ENCODE assay signal across 21 cellular contexts in genomic region chr1:53337499-53337898, GRCh38.
"Had no signal": no experiment of that assay in that cellular context is flagged by ENCODE, and none has a peak within 500 bp of the region (broad histone marks: within the 10 kb centered on the region; RNA-seq: fewer than 3 reads in every experiment).

No MANE protein-coding gene starts in this region.

- H3K27ac Mint-ChIP-seq: effector memory CD8-positive, alpha-beta T cell; naive thymus-derived CD8-positive, alpha-beta T cell; stimulated activated effector memory CD8-positive, alpha-beta T cell treated with anti-CD3 and anti-CD28 coated beads, Interleukin-12 subunit alpha, Interleukin-12 subunit beta, amount 100 ng/mL, for 72 hours had no signal

- H3K9me3 Mint-ChIP-seq: effector memory CD8-positive, alpha-beta T cell had no signal

- H3K36me3 Mint-ChIP-seq: naive thymus-derived CD8-positive, alpha-beta T cell had no signal

- DNase-seq: cortex of kidney; effector memory CD8-positive, alpha-beta T cell; esophagus squamous epithelium; foreskin fibroblast; glutamatergic neuron; left colon; mucosa of descending colon; naive thymus-derived CD8-positive, alpha-beta T cell; posterior cingulate gyrus; right cardiac atrium; stimulated activated CD4-positive, alpha-beta T cell treated with anti-CD3 and anti-CD28 coated beads, Interleukin-4, amount 100 ng/mL, for 1 hour; stimulated activated CD8-positive, alpha-beta memory T cell treated with anti-CD3 and anti-CD28 coated beads, Interleukin-4, amount 100 ng/mL, for 48 hours; stimulated activated naive CD8-positive, alpha-beta T cell treated with anti-CD3 and anti-CD28 coated beads, Interleukin-15, Interleukin-2, amounts not matched to agents 100 U/mL and 50 U/mL, for 24 hours; upper lobe of left lung; uterus had no signal

- H3K27ac ChIP-seq: epithelial cell of prostate, esophagus squamous epithelium, gastroesophageal sphincter, neutrophil, tibial artery, upper lobe of left lung, uterus had no signal

- H3K27me3 Mint-ChIP-seq: effector memory CD8-positive, alpha-beta T cell had no signal

- H3K9me3 ChIP-seq: esophagus squamous epithelium, gastroesophageal sphincter, mucosa of descending colon, neutrophil, tibial artery, upper lobe of left lung, uterus had no signal

- H3K27me3 ChIP-seq: neutrophil, upper lobe of left lung, uterus had no signal

- H3K4me1 ChIP-seq: esophagus squamous epithelium, gastroesophageal sphincter, tibial artery, upper lobe of left lung, uterus had no signal

- H3K36me3 ChIP-seq: esophagus squamous epithelium, gastroesophageal sphincter, neutrophil, tibial artery, upper lobe of left lung, uterus had no signal

- H3K4me3 Mint-ChIP-seq: effector memory CD8-positive, alpha-beta T cell; naive thymus-derived CD8-positive, alpha-beta T cell; stimulated activated effector memory CD8-positive, alpha-beta T cell treated with anti-CD3 and anti-CD28 coated beads, Interleukin-12 subunit alpha, Interleukin-12 subunit beta, amount 100 ng/mL, for 72 hours had no signal

- H3K4me3 ChIP-seq: esophagus squamous epithelium, gastroesophageal sphincter, mucosa of descending colon, smooth muscle cell, tibial artery, upper lobe of left lung, uterus had no signal
